In genomic region chr17:17591408-17592265, GRCh38 we compare ENCODE assay signal across 1 cellular context.
TF ChIP-seq lines count a peak whose summit lies in the region.

TSS of gene PEMT (minus strand) at chr17:17591708. CDS start at chr17:17591626, 82 bp downstream.

TF ChIP-seq in K562, 482 proteins besides CTCF, POLR2A, EP300 and RAD21 (continued from another document and continues in another):
- no peak for TF ChIP-seq HMBOX1 (IDR thresholded peaks at IDR 0.05)
- no peak for TF ChIP-seq ZNF655 (CRISPR knock-in tag; IDR thresholded peaks at IDR 0.05)
- TF ChIP-seq USF2 (CRISPR knock-in tag; IDR thresholded peaks at IDR 0.05): peak; percentile 5; the same call in 1 of the 2 replicates
- no peak for TF ChIP-seq U2AF2 (optimal IDR thresholded peaks at IDR 0.05; ENCODE audit: low read depth, low read length)
- no peak for TF ChIP-seq NFXL1 (CRISPR knock-in tag; IDR thresholded peaks at IDR 0.05)
- TF ChIP-seq TSC22D4 (tag; IDR thresholded peaks at IDR 0.05): no peak
- TF ChIP-seq SMARCA5 (IDR thresholded peaks at IDR 0.05): no peak
- peak in 1 of 2 experiments; percentile 68; a peak in 3 of 4 replicates for TF ChIP-seq TEAD1 (CRISPR knock-in tag; IDR thresholded peaks at IDR 0.05)
- TF ChIP-seq OTX1 (CRISPR knock-in tag; IDR thresholded peaks at IDR 0.05): no peak
- TF ChIP-seq ZNF274 (IDR thresholded peaks at IDR 0.05; ENCODE audit: borderline replicate concordance, low read depth, low read length): no peak
- no peak for TF ChIP-seq PCBP1 (IDR thresholded peaks at IDR 0.05; ENCODE audit: low read depth, low read length, poor library complexity, severe bottlenecking)
- TF ChIP-seq KLF10 (CRISPR knock-in tag; IDR thresholded peaks at IDR 0.05): no peak
- peak; percentile 83 for TF ChIP-seq ETV1 (tag; conservative IDR thresholded peaks at IDR 0.05; ENCODE audit: low read depth)
- TF ChIP-seq HMGN3 (IDR thresholded peaks at IDR 0.05; ENCODE audit: borderline replicate concordance, extremely low read depth, insufficient read length, low read depth, low read length): peak; percentile 21
- TF ChIP-seq TCF15 (CRISPR knock-in tag; IDR thresholded peaks at IDR 0.05): no peak
- TF ChIP-seq ZNF408 (CRISPR knock-in tag; IDR thresholded peaks at IDR 0.05; ENCODE audit: low read depth): no peak
- no peak for TF ChIP-seq MTA2 (IDR thresholded peaks at IDR 0.05; ENCODE audit: low read depth)
- TF ChIP-seq SRSF7 (optimal IDR thresholded peaks at IDR 0.05; ENCODE audit: low read depth, low read length): no peak
- no peak for TF ChIP-seq ZNF184 (CRISPR knock-in tag; IDR thresholded peaks at IDR 0.05)
- no peak for TF ChIP-seq E2F4 (CRISPR knock-in tag; IDR thresholded peaks at IDR 0.05; ENCODE audit: low read depth)
- no peak for TF ChIP-seq KAT8 (IDR thresholded peaks at IDR 0.05; ENCODE audit: low read depth)
- no peak for TF ChIP-seq PBX2 (CRISPR knock-in tag; IDR thresholded peaks at IDR 0.05; ENCODE audit: low read depth)
- no peak for TF ChIP-seq PBX2 (tag; conservative IDR thresholded peaks at IDR 0.05; ENCODE audit: low read depth)
- TF ChIP-seq KDM5B (IDR thresholded peaks at IDR 0.05; ENCODE audit: insufficient replicate concordance, low read depth, low read length): peak; percentile 71
- peak; percentile 87 for TF ChIP-seq C11orf30 (IDR thresholded peaks at IDR 0.05; ENCODE audit: low read depth)
- no peak for TF ChIP-seq CBX3 (IDR thresholded peaks at IDR 0.05; ENCODE audit: borderline replicate concordance in 1 of 2, low read length in 2 of 2)
- TF ChIP-seq ZNF282 (CRISPR knock-in tag; IDR thresholded peaks at IDR 0.05): no peak
- no peak for TF ChIP-seq BRD9 (IDR thresholded peaks at IDR 0.05; ENCODE audit: low read depth, partially characterized antibody)
- TF ChIP-seq MECOM (CRISPR knock-in tag; IDR thresholded peaks at IDR 0.05): no peak
- TF ChIP-seq ESRRA (IDR thresholded peaks at IDR 0.05; ENCODE audit: borderline replicate concordance, low read depth): peak; percentile 60; the same call in 1 of the 2 replicates
- no peak for TF ChIP-seq SNRNP70 (optimal IDR thresholded peaks at IDR 0.05; ENCODE audit: low read depth, low read length)
- no peak for TF ChIP-seq CBX5 (IDR thresholded peaks at IDR 0.05; ENCODE audit: borderline replicate concordance, low read depth)
- no peak for TF ChIP-seq SFPQ (IDR thresholded peaks at IDR 0.05; ENCODE audit: low read depth, low read length)
- no peak for TF ChIP-seq FOXA3 (CRISPR knock-in tag; conservative IDR thresholded peaks at IDR 0.05 in 1 of 2, IDR thresholded peaks at IDR 0.05 in 1 of 2)
- peak; percentile 96 to 98 for TF ChIP-seq SIX5 (IDR thresholded peaks at IDR 0.05; ENCODE audit: borderline replicate concordance in 1 of 2, insufficient read depth in 1 of 2, low read depth in 1 of 2, low read length in 2 of 2)
- TF ChIP-seq ZNF140 (CRISPR knock-in tag; IDR thresholded peaks at IDR 0.05): no peak
- TF ChIP-seq PPARD (CRISPR knock-in tag; IDR thresholded peaks at IDR 0.05): no peak
- TF ChIP-seq LEF1 (IDR thresholded peaks at IDR 0.05): no peak
- TF ChIP-seq MEF2D (tag; conservative IDR thresholded peaks at IDR 0.05; ENCODE audit: low read depth): no peak
- peak; percentile 76 for TF ChIP-seq ATF7 (IDR thresholded peaks at IDR 0.05)
- TF ChIP-seq MCM2 (IDR thresholded peaks at IDR 0.05; ENCODE audit: low read depth): no peak
- no peak for TF ChIP-seq MBD1 (CRISPR knock-in tag; IDR thresholded peaks at IDR 0.05)
- TF ChIP-seq THRAP3 (IDR thresholded peaks at IDR 0.05; ENCODE audit: borderline replicate concordance): no peak
- TF ChIP-seq TCF7 (IDR thresholded peaks at IDR 0.05; ENCODE audit: borderline replicate concordance): no peak
- TF ChIP-seq TAF7 (tag; IDR thresholded peaks at IDR 0.05): 0 out of 2 replicates have a peak, but pooled peaks have one; percentile 11
- TF ChIP-seq NEUROD1 (IDR thresholded peaks at IDR 0.05; ENCODE audit: borderline replicate concordance, low read depth, low read length, partially characterized antibody): peak; percentile 41
- peak; percentile 82 for TF ChIP-seq SUPT5H (IDR thresholded peaks at IDR 0.05)
- no peak for TF ChIP-seq IRF1 (CRISPR knock-in tag; IDR thresholded peaks at IDR 0.05; ENCODE audit: borderline replicate concordance)
- TF ChIP-seq GABPB2 (CRISPR knock-in tag; conservative IDR thresholded peaks at IDR 0.05): no peak
- TF ChIP-seq NUFIP1 (IDR thresholded peaks at IDR 0.05; ENCODE audit: partially characterized antibody): no peak
- no peak for TF ChIP-seq ZBTB26 (CRISPR knock-in tag; IDR thresholded peaks at IDR 0.05)
- TF ChIP-seq POLR2G (IDR thresholded peaks at IDR 0.05; ENCODE audit: low read depth, low read length): peak; percentile 96
- TF ChIP-seq CBX8 (IDR thresholded peaks at IDR 0.05; ENCODE audit: borderline replicate concordance, extremely low read depth, low read depth, low read length, poor library complexity, severe bottlenecking): no peak
- TF ChIP-seq HDGF (IDR thresholded peaks at IDR 0.05): no peak
- TF ChIP-seq KAT7 (CRISPR knock-in tag; IDR thresholded peaks at IDR 0.05; ENCODE audit: borderline replicate concordance): 0 out of 2 replicates have a peak, but pooled peaks have one; percentile 75
- no peak for TF ChIP-seq PHB (CRISPR knock-in tag; IDR thresholded peaks at IDR 0.05)
- no peak for TF ChIP-seq ZNF384 (IDR thresholded peaks at IDR 0.05; ENCODE audit: low read depth, low read length)
- TF ChIP-seq RAD51 (IDR thresholded peaks at IDR 0.05; ENCODE audit: borderline replicate concordance, low read depth): peak; percentile 9; the same call in 1 of the 2 replicates
- TF ChIP-seq ZNF707 (CRISPR knock-in tag; conservative IDR thresholded peaks at IDR 0.05): no peak
- no peak for TF ChIP-seq PHF21A (IDR thresholded peaks at IDR 0.05; ENCODE audit: borderline replicate concordance, low read depth)
- TF ChIP-seq MAZ (CRISPR knock-in tag; conservative IDR thresholded peaks at IDR 0.05 in 1 of 2, IDR thresholded peaks at IDR 0.05 in 1 of 2): peak; percentile 89 to 91
- TF ChIP-seq ZNF277 (CRISPR knock-in tag; IDR thresholded peaks at IDR 0.05; ENCODE audit: borderline replicate concordance): no peak
